Comparison of ENCODE assay signal across 8 cellular contexts in the genomic region with DNA sequence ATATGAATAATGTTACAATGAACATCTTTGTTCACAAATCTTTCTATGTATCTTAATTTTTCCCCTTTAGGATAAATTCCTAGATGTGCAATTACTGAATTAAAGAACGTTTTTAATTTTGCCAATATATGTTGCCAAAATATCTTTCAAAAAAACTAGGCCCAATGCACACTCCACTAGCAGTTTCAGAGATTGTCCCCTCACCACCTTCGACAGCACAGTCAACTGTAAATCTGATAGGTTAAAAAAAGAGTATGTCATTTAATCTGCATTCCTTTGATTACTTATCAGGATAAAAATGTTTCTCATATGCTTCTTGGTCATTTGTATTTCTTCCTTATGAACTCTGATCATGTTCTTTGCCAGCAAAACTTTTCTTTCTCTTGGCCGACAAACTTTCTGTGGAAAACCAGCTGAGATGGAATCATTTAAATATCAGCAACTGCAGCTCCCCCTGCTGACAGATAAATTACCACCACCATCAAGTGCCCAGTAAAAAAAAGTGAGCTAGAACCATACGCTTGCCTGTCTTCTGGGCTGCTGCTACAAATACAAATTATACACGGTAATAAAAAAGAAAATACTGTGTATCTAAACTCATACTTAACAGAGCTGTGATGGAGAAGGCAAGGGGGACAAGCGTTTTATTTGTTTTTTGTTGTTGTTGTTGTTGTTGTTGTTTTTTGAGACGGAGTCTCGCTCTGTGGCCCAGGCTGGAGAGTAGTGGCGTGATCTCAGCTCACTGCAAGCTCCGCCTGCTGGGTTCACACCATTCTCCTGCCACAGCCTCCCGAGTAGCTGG. TPM values are rescaled to one million over a fixed set of nuclear protein-coding genes. Genes with fewer than 3 reads are reported as not detected.
A peak's percentile ranks its signal among the peaks of the same experiment; 100 is the strongest.
DNase-seq lines count a peak whose midpoint lies in the region; ATAC-seq and TF ChIP-seq lines count a peak whose summit lies in the region.

No MANE protein-coding gene starts in this region.

- TF ChIP-seq CTCF in DOHH2 (IDR thresholded peaks at IDR 0.05; ENCODE audit: low read depth, low read length, poor library complexity, severe bottlenecking) (peak; percentile 96), adrenal gland (IDR thresholded peaks at IDR 0.05) (peak; percentile 60 to 91 (median 88)), heart right ventricle (IDR thresholded peaks at IDR 0.05) (peak; percentile 66 to 94 (median 85))

- no peak overlapping the region for H3K4me2 ChIP-seq in DOHH2 (ENCODE audit: low read length)

- 0 out of 2 replicates have a peak, but pooled peaks cover 7% of the 10 kb centered on the region for H4K20me1 ChIP-seq in DOHH2 (ENCODE audit: control insufficient read depth, insufficient read depth, low read depth, low read length)

- H3K79me2 ChIP-seq in DOHH2 (ENCODE audit: control insufficient read depth, low read length), result peaks cover 74% of the 10 kb centered on the region

- peak; percentile 64 for DNase-seq in LoVo (ENCODE audit: low spot score)
- DNase-seq in SHP77 (lab: John Stamatoyannopoulos, UW), result peak; percentile 67 to 82
- peak; percentile 67 to 88 (median 76) for DNase-seq in adrenal gland
- peak in 1 of 2 donors; percentile 83 for DNase-seq in heart right ventricle
- peak; percentile 67 for DNase-seq in retina
- DNase-seq in GOT3 (lab: John Stamatoyannopoulos, UW), result no peak

- no peaks in the 10 kb centered on the region for H3K9me3 ChIP-seq in DOHH2 (ENCODE audit: control insufficient read depth, insufficient read depth, low read length)
- H3K9me3 ChIP-seq in adrenal gland (replicated peaks in 1 of 3), result no peaks in the 10 kb centered on the region
- H3K9me3 ChIP-seq in heart right ventricle, result no peaks in the 10 kb centered on the region

- intact Hi-C loops in adrenal gland (cut with DNase I) (loop anchor here (5.0 kb wide), 2 partner anchors 171 to 211 kb away; no protein-coding TSS in a partner anchor), heart right ventricle (cut with DNase I) (loop anchor here in 8 of 10 donors (1.0 to 5.0 kb wide), 7 partner anchors 166 to 211 kb away; no protein-coding TSS in a partner anchor)

- WGBS in adrenal gland, 4 donors, result 42 to 50% (median 46%) methylated on average over 11 of the region's 11 CpGs
- 50 to 51% methylated on average over 11 of the region's 11 CpGs for WGBS in heart right ventricle, 2 donors

- TF ChIP-seq POLR2A in adrenal gland (IDR thresholded peaks at IDR 0.05), result no peak

- H3F3A ChIP-seq in DOHH2 (ENCODE audit: control insufficient read depth, insufficient read depth), result peaks cover 2% of the 10 kb centered on the region; the same call in 1 of the 2 replicates

- no peak overlapping the region for H3K27ac ChIP-seq in DOHH2 (ENCODE audit: low read depth, low read length)
- peak overlapping the region in 1 of 5 donors; percentile 48 for H3K27ac ChIP-seq in adrenal gland
- peak overlapping the region in 2 of 10 donors; percentile 4 to 34 for H3K27ac ChIP-seq in heart right ventricle

- H3K9me2 ChIP-seq in DOHH2 (replicated peaks; ENCODE audit: control insufficient read depth, low read length), result no peaks in the 10 kb centered on the region

- ATAC-seq in heart right ventricle (peak in 7 of 8 donors; percentile 71 to 85 (median 77)), HG02798 (IDR thresholded peaks at IDR 0.05; ENCODE audit: poor library complexity, unreplicated experiment) (no peak)

- H3K27me3 ChIP-seq in DOHH2 (ENCODE audit: control insufficient read depth, low read length) (no peaks in the 10 kb centered on the region), adrenal gland (no peaks in the 10 kb centered on the region), heart right ventricle (no peaks in the 10 kb centered on the region)

- peaks cover 3% of the 10 kb centered on the region; the same call in 1 of the 2 replicates for H3K4me1 ChIP-seq in DOHH2 (ENCODE audit: control insufficient read depth, low read length)
- peaks cover 12 to 19% of the 10 kb centered on the region in 2 donors for H3K4me1 ChIP-seq in adrenal gland (replicated peaks in 1 of 2)
- peaks cover 0 to 33% (median 21%) of the 10 kb centered on the region in 9 donors for H3K4me1 ChIP-seq in heart right ventricle

- H3K4me3 ChIP-seq in DOHH2 (ENCODE audit: low read length) (no peak overlapping the region), adrenal gland (no peak overlapping the region), heart right ventricle (no peak overlapping the region)

- H3K36me3 ChIP-seq in DOHH2 (ENCODE audit: control insufficient read depth, low read length) (peaks cover 47% of the 10 kb centered on the region), adrenal gland (replicated peaks in 1 of 2) (no peaks in the 10 kb centered on the region), heart right ventricle (peaks cover 0 to 37% (median 0%) of the 10 kb centered on the region in 9 donors)

RNA-seq across cellular contexts. Expression of a gene that starts 19.6 kb away (rescaled TPM):
- 10 to 100 TPM; 27.1 to 81.2 (median 67.5) TPM for total RNA-seq in adrenal gland
- 10 to 100 TPM; 23.2 to 34.3 (median 32.1) TPM for polyA plus RNA-seq in adrenal gland
- total RNA-seq in heart right ventricle, result 10 to 100 TPM; 32.5 to 52.5 (median 42.5) TPM
- polyA plus RNA-seq in heart right ventricle, result 10 to 100 TPM in 1 of 2 donors, 1 to 10 TPM in 1; 8.2 to 22.8 TPM
